Comparison of ENCODE assay signal across 20 cellular contexts in genomic region chr18:10047237-10047636, GRCh38.
A peak's percentile ranks its signal among the peaks of the same experiment; 100 is the strongest.
DNase-seq lines count a peak whose midpoint lies in the region; ATAC-seq and TF ChIP-seq lines count a peak whose summit lies in the region.
"Had no signal": no experiment of that assay in that cellular context is flagged by ENCODE, and none has a peak within 500 bp of the region (broad histone marks: within the 10 kb centered on the region; RNA-seq: fewer than 3 reads in every experiment).

No MANE protein-coding gene starts in this region.

- H3K14ac ChIP-seq in mesenchymal stem cell (ENCODE audit: low read length in 2 of 2), result no peak overlapping the region

- H2AK5ac ChIP-seq in mesenchymal stem cell (ENCODE audit: low read length, severe bottlenecking), result no peak overlapping the region

- TF ChIP-seq CTCF in left ventricle myocardium inferior (IDR thresholded peaks at IDR 0.05; ENCODE audit: borderline replicate concordance) (no peak), astrocyte of the spinal cord (IDR thresholded peaks at IDR 0.05; ENCODE audit: low read depth, low read length) (no peak), GM10248 (IDR thresholded peaks at IDR 0.05; ENCODE audit: control extremely low read depth, extremely low read depth, low read depth, missing control alignments) (no peak)

- H2BK12ac ChIP-seq in mesenchymal stem cell (ENCODE audit: low read length in 2 of 2), result peak overlapping the region; percentile 97 to 98

- no peak overlapping the region for H3K23ac ChIP-seq in mesenchymal stem cell (ENCODE audit: low read length in 2 of 2)

- in situ Hi-C loops in astrocyte of the spinal cord (cut with HindIII; ENCODE audit: low sequenced_read_pairs), result no loop called here

- WGBS in mesenchymal stem cell, result 21% methylated on average over 6 of the region's 6 CpGs

- no peaks in the 10 kb centered on the region for H3K36me3 ChIP-seq in left ventricle myocardium inferior
- no peaks in the 10 kb centered on the region for H3K36me3 ChIP-seq in mesenchymal stem cell (ENCODE audit: control insufficient read depth in 1 of 2, insufficient read depth in 2 of 2, low read depth in 1 of 2, low read length in 2 of 2)
- H3K36me3 ChIP-seq: upper lobe of left lung had no signal

- H2BK120ac ChIP-seq in mesenchymal stem cell (ENCODE audit: low read depth, low read length), result no peak overlapping the region

- H3K9ac ChIP-seq in mesenchymal stem cell (ENCODE audit: low read length), result no peak overlapping the region

- H3K4me2 ChIP-seq in mesenchymal stem cell (ENCODE audit: low read length, poor library complexity, severe bottlenecking), result no peak overlapping the region

- no peaks in the 10 kb centered on the region for H3K4me1 ChIP-seq in left ventricle myocardium inferior
- H3K4me1 ChIP-seq in mesenchymal stem cell (ENCODE audit: control insufficient read depth, insufficient read depth, low read depth, low read length), result peaks cover 7% of the 10 kb centered on the region

- peak overlapping the region; percentile 3 for H4K8ac ChIP-seq in mesenchymal stem cell (ENCODE audit: low read length)

- no peak overlapping the region for H2AFZ ChIP-seq in mesenchymal stem cell (ENCODE audit: low read depth, low read length)

- no peaks in the 10 kb centered on the region for H3K27me3 ChIP-seq in left ventricle myocardium inferior (ENCODE audit: low read depth)
- no peaks in the 10 kb centered on the region for H3K27me3 ChIP-seq in mesenchymal stem cell (ENCODE audit: control insufficient read depth in 1 of 2, insufficient read depth in 1 of 2, low read length in 2 of 2)
- H3K27me3 ChIP-seq: upper lobe of left lung had no signal

- DNase-seq in left ventricle myocardium inferior, result no peak
- no peak for DNase-seq in Right ventricle myocardium inferior (ENCODE audit: missing footprints)
- DNase-seq in astrocyte of the spinal cord (ENCODE audit: low read depth, low spot score), result peak; percentile 88
- DNase-seq in mesenchymal stem cell, result peak; percentile 78
- DNase-seq in GM10248 (ENCODE audit: extremely low spot score), result no peak
- DNase-seq in NCI-H2107 treated with DMSO at 0.1 percent for 48 hours (lab: John Stamatoyannopoulos, UW; ENCODE audit: unreplicated experiment), result no peak
- no peak for DNase-seq in HEK293T (ENCODE audit: extremely low spot score)
- no peak for DNase-seq in NCI-H2171 (lab: John Stamatoyannopoulos, UW)
- DNase-seq: 8988T; activated CD4-positive, alpha-beta T cell treated with anti-CD3 and anti-CD28 coated beads, Interleukin-2, amount 10 ng/mL, durations not matched to agents 24 days and 14 days; activated naive CD4-positive, alpha-beta T cell treated with Interleukin-2 at 50 U/mL for 16 hours; CD8-positive, alpha-beta T cell; DMS79 treated with DMSO at 0.1 percent for 48 hours; dorsolateral prefrontal cortex; naive thymus-derived CD4-positive, alpha-beta T cell; NCI-H146; NCI-H345; stimulated activated naive CD4-positive, alpha-beta T cell; upper lobe of left lung had no signal

- no peak overlapping the region for H3K4me3 ChIP-seq in left ventricle myocardium inferior
- H3K4me3 ChIP-seq in astrocyte of the spinal cord (ENCODE audit: low read depth, low read length), result no peak overlapping the region
- no peak overlapping the region for H3K4me3 ChIP-seq in mesenchymal stem cell (ENCODE audit: insufficient read depth in 1 of 2, low read depth in 1 of 2, low read length in 2 of 2)
- H3K4me3 ChIP-seq: dorsolateral prefrontal cortex, SK-N-MC, upper lobe of left lung had no signal

- intact Hi-C loops in left ventricle myocardium inferior (cut with micrococcal nuclease), result no loop called here
- intact Hi-C loops in Right ventricle myocardium inferior (cut with DNase I), result no loop called here

- H2BK5ac ChIP-seq in mesenchymal stem cell (ENCODE audit: low read depth, low read length, poor library complexity, severe bottlenecking), result no peak overlapping the region

- ATAC-seq in Right ventricle myocardium inferior, result no peak
- ATAC-seq: CD8-positive, alpha-beta T cell; naive thymus-derived CD4-positive, alpha-beta T cell had no signal

- POLR2A ChIA-PET in GM10248 (lab: Yijun Ruan, JAX), result no interaction called here
- POLR2A ChIA-PET in HEK293T (lab: Yijun Ruan, JAX), result no interaction called here

- CTCF ChIA-PET in GM10248 (lab: Yijun Ruan, JAX) (no interaction called here), HEK293T (lab: Yijun Ruan, JAX) (no interaction called here)

- H3K27ac ChIP-seq in left ventricle myocardium inferior (replicated peaks), result peak overlapping the region; percentile 52
- H3K27ac ChIP-seq in mesenchymal stem cell (ENCODE audit: low read length, poor library complexity, severe bottlenecking), result no peak overlapping the region
- H3K27ac ChIP-seq: SK-N-MC, upper lobe of left lung had no signal

- peak overlapping the region; percentile 84 to 95 for H3K18ac ChIP-seq in mesenchymal stem cell (ENCODE audit: low read depth in 1 of 2, low read length in 2 of 2)

- H3K9me3 ChIP-seq in left ventricle myocardium inferior (replicated peaks) (peaks cover 18% of the 10 kb centered on the region), mesenchymal stem cell (ENCODE audit: control insufficient read depth, low read length) (peaks cover 7% of the 10 kb centered on the region)

- no peaks in the 10 kb centered on the region for H3K79me1 ChIP-seq in mesenchymal stem cell (replicated peaks; ENCODE audit: low read length, poor library complexity, severe bottlenecking)

- peak overlapping the region; percentile 78 for H4K91ac ChIP-seq in mesenchymal stem cell (ENCODE audit: low read length)

- H3K4ac ChIP-seq in mesenchymal stem cell (ENCODE audit: low read depth in 1 of 2, low read length in 2 of 2), result peak overlapping the region; percentile 69 to 88

- H2BK15ac ChIP-seq in mesenchymal stem cell (ENCODE audit: low read depth, poor library complexity, severe bottlenecking), result no peak overlapping the region

TF ChIP-seq in HEK293T, 16 proteins besides CTCF, POLR2A, EP300 and RAD21:
- TF ChIP-seq FOXA1 (IDR thresholded peaks at IDR 0.05) (no peak), L3MBTL2 (conservative IDR thresholded peaks at IDR 0.05) (no peak), CTBP1 (IDR thresholded peaks at IDR 0.05; ENCODE audit: borderline replicate concordance) (no peak), FOXK2 (IDR thresholded peaks at IDR 0.05) (no peak)

Comparison
In these comparisons a context has a peak if more than half of its experiments do, and no peak if none do; other contexts are left out.
1. DNase-seq: peak in astrocyte of the spinal cord (single experiment) and mesenchymal stem cell (single experiment); none in left ventricle myocardium inferior (single experiment), Right ventricle myocardium inferior (single experiment), GM10248 (single experiment), NCI-H2107 treated with DMSO at 0.1 percent for 48 hours (single experiment), HEK293T (single experiment) and NCI-H2171 (single experiment).